ENCODE assay signal across 23 cellular contexts in genomic region chr6:126643352-126643751, GRCh38.
DNase-seq lines count a peak whose midpoint lies in the region; ATAC-seq and TF ChIP-seq lines count a peak whose summit lies in the region.
"Had no signal": no experiment of that assay in that cellular context is flagged by ENCODE, and none has a peak within 500 bp of the region (broad histone marks: within the 10 kb centered on the region; RNA-seq: fewer than 3 reads in every experiment).

No MANE protein-coding gene starts in this region.

- no peak overlapping the region for H2AK5ac ChIP-seq in mesendoderm (ENCODE audit: low read length)

- no peaks in the 10 kb centered on the region for H3K9me3 ChIP-seq in effector memory CD4-positive, alpha-beta T cell (ENCODE audit: control insufficient read depth, low read length)
- H3K9me3 ChIP-seq: A549; BE2C; BLaER1 treated with 17β-estradiol and CSF1 and Interleukin-3, amounts not matched to agents 10 nM and 100 nM had no signal

- H3K4me1 ChIP-seq in mesendoderm (ENCODE audit: control insufficient read depth, low read depth, low read length): peaks cover 3% of the 10 kb centered on the region
- H3K4me1 ChIP-seq in effector memory CD4-positive, alpha-beta T cell (ENCODE audit: control insufficient read depth, insufficient read depth, low read length, poor library complexity, severe bottlenecking): no peaks in the 10 kb centered on the region
- H3K4me1 ChIP-seq: A549; BE2C; BLaER1 treated with 17β-estradiol and CSF1 and Interleukin-3, amounts not matched to agents 10 nM and 100 nM had no signal

- no peak overlapping the region for H3K4me3 Mint-ChIP-seq in WTC11
- H3K4me3 Mint-ChIP-seq: CD14-positive monocyte; CD4-positive, alpha-beta T cell; CD8-positive, alpha-beta memory T cell had no signal

- H3K36me3 Mint-ChIP-seq in WTC11: no peaks in the 10 kb centered on the region
- H3K36me3 Mint-ChIP-seq: CD14-positive monocyte; CD8-positive, alpha-beta memory T cell had no signal

- no peak overlapping the region for H3K27ac Mint-ChIP-seq in WTC11
- H3K27ac Mint-ChIP-seq: CD14-positive monocyte; CD4-positive, alpha-beta T cell; CD8-positive, alpha-beta memory T cell had no signal

- peak; percentile 39 for ATAC-seq in WTC11
- ATAC-seq: A549, GM12878 had no signal

- H3K4me3 ChIP-seq in mesendoderm (ENCODE audit: low read length): no peak overlapping the region
- no peak overlapping the region for H3K4me3 ChIP-seq in effector memory CD4-positive, alpha-beta T cell (ENCODE audit: insufficient read depth, low read depth, low read length, poor library complexity, severe bottlenecking)
- H3K4me3 ChIP-seq: A549; BLaER1 treated with 17β-estradiol and CSF1 and Interleukin-3, amounts not matched to agents 10 nM and 100 nM; GM12878; GM23248 had no signal

- no peak overlapping the region for H3K27ac ChIP-seq in mesendoderm (ENCODE audit: low read depth, low read length)
- H3K27ac ChIP-seq in effector memory CD4-positive, alpha-beta T cell (ENCODE audit: insufficient read depth, low read length, poor library complexity, severe bottlenecking): no peak overlapping the region
- H3K27ac ChIP-seq: A549; BLaER1 treated with 17β-estradiol and CSF1 and Interleukin-3, amounts not matched to agents 10 nM and 100 nM; GM23248 had no signal

- no peak overlapping the region for H3K4ac ChIP-seq in mesendoderm (ENCODE audit: low read depth, low read length)

- CTCF ChIA-PET in WTC11 (lab: Charles Lee): no interaction called here

- H3K4me1 Mint-ChIP-seq in WTC11: peaks cover 6% of the 10 kb centered on the region
- H3K4me1 Mint-ChIP-seq: CD14-positive monocyte; CD8-positive, alpha-beta memory T cell had no signal

- no peak overlapping the region for H3K4me2 ChIP-seq in mesendoderm (ENCODE audit: low read length)
- H3K4me2 ChIP-seq: A549; BLaER1 treated with 17β-estradiol and CSF1 and Interleukin-3, amounts not matched to agents 10 nM and 100 nM had no signal

- H3K56ac ChIP-seq in mesendoderm (ENCODE audit: low read length): no peak overlapping the region

- H2BK15ac ChIP-seq in mesendoderm (replicated peaks; ENCODE audit: low read depth): no peak overlapping the region

- no peak overlapping the region for H2BK120ac ChIP-seq in mesendoderm (ENCODE audit: low read depth, low read length)

- intact Hi-C loops in posterior vena cava (cut with DNase I): no loop called here

- H4K8ac ChIP-seq in mesendoderm (ENCODE audit: low read depth, low read length): no peak overlapping the region

- H3K9ac ChIP-seq in mesendoderm (ENCODE audit: low read length): no peak overlapping the region
- H3K9ac ChIP-seq: BLaER1 treated with 17β-estradiol and CSF1 and Interleukin-3, amounts not matched to agents 10 nM and 100 nM; GM23248 had no signal

- H2BK5ac ChIP-seq in mesendoderm (ENCODE audit: low read length): no peak overlapping the region

- DNase-seq in activated gamma-delta T cell (lab: John Stamatoyannopoulos, UW) (peak; percentile 9), activated gamma-delta T cell treated with Interleukin-2 at 50 U/mL for 16 hours (no peak), WTC11 (ENCODE audit: low spot score) (no peak), posterior vena cava (ENCODE audit: low spot score) (peak; percentile 72), mesendoderm (no peak)
- DNase-seq in effector memory CD4-positive, alpha-beta T cell: no peak
- DNase-seq: 8988T; ACHN; AML-193; BE2C; CD4-positive, alpha-beta T cell; DMS 273 treated with DMSO at 0.1 percent for 48 hours; DMS79; EL; GDM1; GM23248; H7; HCEC 1CT had no signal

- no peaks in the 10 kb centered on the region for H3K79me2 ChIP-seq in mesendoderm (ENCODE audit: control insufficient read depth, insufficient read depth, low read length)

- no peak for TF ChIP-seq CTCF in WTC11 (IDR thresholded peaks at IDR 0.05)

- POLR2A ChIA-PET in WTC11 (lab: Charles Lee): no interaction called here

- no peak overlapping the region for H4K5ac ChIP-seq in mesendoderm (ENCODE audit: low read length)

- WGBS in mesendoderm (ENCODE audit: extremely low coverage, insufficient coverage, low lambda C conversion rate): no CpG with 5 or more reads among the region's 33 CpGs

- no peaks in the 10 kb centered on the region for H3K27me3 ChIP-seq in mesendoderm (ENCODE audit: insufficient read depth, low read length, poor library complexity)
- H3K27me3 ChIP-seq in effector memory CD4-positive, alpha-beta T cell (replicated peaks; ENCODE audit: control insufficient read depth, insufficient read depth, low read length, poor library complexity, severe bottlenecking): no peaks in the 10 kb centered on the region
- H3K27me3 ChIP-seq: BE2C; BLaER1 treated with 17β-estradiol and CSF1 and Interleukin-3, amounts not matched to agents 10 nM and 100 nM had no signal

- no peak overlapping the region for H3K18ac ChIP-seq in mesendoderm (ENCODE audit: low read length)

- no peaks in the 10 kb centered on the region for H3K79me1 ChIP-seq in mesendoderm (ENCODE audit: low read length)

- H3K36me3 ChIP-seq in mesendoderm (ENCODE audit: control insufficient read depth, insufficient read depth, low read length): no peaks in the 10 kb centered on the region
- no peaks in the 10 kb centered on the region for H3K36me3 ChIP-seq in effector memory CD4-positive, alpha-beta T cell (ENCODE audit: control insufficient read depth, insufficient read depth, low read length)
- H3K36me3 ChIP-seq: BE2C; BLaER1 treated with 17β-estradiol and CSF1 and Interleukin-3, amounts not matched to agents 10 nM and 100 nM had no signal

- H3K23ac ChIP-seq in mesendoderm (ENCODE audit: low read length): no peak overlapping the region

- no peaks in the 10 kb centered on the region for H3K27me3 Mint-ChIP-seq in WTC11 (ENCODE audit: low read depth)
- H3K27me3 Mint-ChIP-seq: CD4-positive, alpha-beta T cell; CD8-positive, alpha-beta memory T cell had no signal

- H3K9me3 Mint-ChIP-seq in WTC11: no peaks in the 10 kb centered on the region
- H3K9me3 Mint-ChIP-seq: CD4-positive, alpha-beta T cell had no signal

TF ChIP-seq in WTC11, 78 proteins besides CTCF, POLR2A, EP300 and RAD21 (continues in another document):
- no peak for TF ChIP-seq ZNF232 (CRISPR knock-in tag; IDR thresholded peaks at IDR 0.05)
- no peak for TF ChIP-seq NFYB (CRISPR knock-in tag; conservative IDR thresholded peaks at IDR 0.05; ENCODE audit: low read depth)
- no peak for TF ChIP-seq MXD4 (CRISPR knock-in tag; IDR thresholded peaks at IDR 0.05; ENCODE audit: borderline replicate concordance)
- no peak for TF ChIP-seq CREM (CRISPR knock-in tag; IDR thresholded peaks at IDR 0.05)
- TF ChIP-seq JAZF1 (CRISPR knock-in tag; IDR thresholded peaks at IDR 0.05): no peak
- TF ChIP-seq ZNF423 (CRISPR knock-in tag; IDR thresholded peaks at IDR 0.05): no peak
- TF ChIP-seq ZNF317 (CRISPR knock-in tag; IDR thresholded peaks at IDR 0.05; ENCODE audit: borderline replicate concordance, low read depth): no peak
- no peak for TF ChIP-seq TEAD1 (CRISPR knock-in tag; IDR thresholded peaks at IDR 0.05)
- TF ChIP-seq, protein P1, sequence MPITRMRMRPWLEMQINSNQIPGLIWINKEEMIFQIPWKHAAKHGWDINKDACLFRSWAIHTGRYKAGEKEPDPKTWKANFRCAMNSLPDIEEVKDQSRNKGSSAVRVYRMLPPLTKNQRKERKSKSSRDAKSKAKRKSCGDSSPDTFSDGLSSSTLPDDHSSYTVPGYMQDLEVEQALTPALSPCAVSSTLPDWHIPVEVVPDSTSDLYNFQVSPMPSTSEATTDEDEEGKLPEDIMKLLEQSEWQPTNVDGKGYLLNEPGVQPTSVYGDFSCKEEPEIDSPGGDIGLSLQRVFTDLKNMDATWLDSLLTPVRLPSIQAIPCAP (CRISPR knock-in tag; IDR thresholded peaks at IDR 0.05): no peak
- TF ChIP-seq FOXK1 (CRISPR knock-in tag; IDR thresholded peaks at IDR 0.05): no peak
- TF ChIP-seq RELA (CRISPR knock-in tag; IDR thresholded peaks at IDR 0.05; ENCODE audit: borderline replicate concordance): no peak
- TF ChIP-seq, protein P2, sequence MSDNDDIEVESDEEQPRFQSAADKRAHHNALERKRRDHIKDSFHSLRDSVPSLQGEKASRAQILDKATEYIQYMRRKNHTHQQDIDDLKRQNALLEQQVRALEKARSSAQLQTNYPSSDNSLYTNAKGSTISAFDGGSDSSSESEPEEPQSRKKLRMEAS (CRISPR knock-in tag; IDR thresholded peaks at IDR 0.05): no peak
- TF ChIP-seq, protein P3, sequence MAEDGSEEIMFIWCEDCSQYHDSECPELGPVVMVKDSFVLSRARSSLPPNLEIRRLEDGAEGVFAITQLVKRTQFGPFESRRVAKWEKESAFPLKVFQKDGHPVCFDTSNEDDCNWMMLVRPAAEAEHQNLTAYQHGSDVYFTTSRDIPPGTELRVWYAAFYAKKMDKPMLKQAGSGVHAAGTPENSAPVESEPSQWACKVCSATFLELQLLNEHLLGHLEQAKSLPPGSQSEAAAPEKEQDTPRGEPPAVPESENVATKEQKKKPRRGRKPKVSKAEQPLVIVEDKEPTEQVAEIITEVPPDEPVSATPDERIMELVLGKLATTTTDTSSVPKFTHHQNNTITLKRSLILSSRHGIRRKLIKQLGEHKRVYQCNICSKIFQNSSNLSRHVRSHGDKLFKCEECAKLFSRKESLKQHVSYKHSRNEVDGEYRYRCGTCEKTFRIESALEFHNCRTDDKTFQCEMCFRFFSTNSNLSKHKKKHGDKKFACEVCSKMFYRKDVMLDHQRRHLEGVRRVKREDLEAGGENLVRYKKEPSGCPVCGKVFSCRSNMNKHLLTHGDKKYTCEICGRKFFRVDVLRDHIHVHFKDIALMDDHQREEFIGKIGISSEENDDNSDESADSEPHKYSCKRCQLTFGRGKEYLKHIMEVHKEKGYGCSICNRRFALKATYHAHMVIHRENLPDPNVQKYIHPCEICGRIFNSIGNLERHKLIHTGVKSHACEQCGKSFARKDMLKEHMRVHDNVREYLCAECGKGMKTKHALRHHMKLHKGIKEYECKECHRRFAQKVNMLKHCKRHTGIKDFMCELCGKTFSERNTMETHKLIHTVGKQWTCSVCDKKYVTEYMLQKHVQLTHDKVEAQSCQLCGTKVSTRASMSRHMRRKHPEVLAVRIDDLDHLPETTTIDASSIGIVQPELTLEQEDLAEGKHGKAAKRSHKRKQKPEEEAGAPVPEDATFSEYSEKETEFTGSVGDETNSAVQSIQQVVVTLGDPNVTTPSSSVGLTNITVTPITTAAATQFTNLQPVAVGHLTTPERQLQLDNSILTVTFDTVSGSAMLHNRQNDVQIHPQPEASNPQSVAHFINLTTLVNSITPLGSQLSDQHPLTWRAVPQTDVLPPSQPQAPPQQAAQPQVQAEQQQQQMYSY (CRISPR knock-in tag; IDR thresholded peaks at IDR 0.05): no peak

Comparison
In these comparisons a context has a peak if more than half of its experiments do, and no peak if none do; other contexts are left out.
1. DNase-seq: peak in activated gamma-delta T cell (single experiment) and posterior vena cava (single experiment); none in activated gamma-delta T cell treated with Interleukin-2 at 50 U/mL for 16 hours (single experiment), WTC11 (single experiment), mesendoderm (single experiment) and effector memory CD4-positive, alpha-beta T cell (0 of 3).